11 cellular contexts compared by ENCODE assay signal in genomic region chr9:133979921-133980863, GRCh38. TPM values are rescaled to one million over a fixed set of nuclear protein-coding genes. Genes with fewer than 3 reads are reported as not detected.
A peak's percentile ranks its signal among the peaks of the same experiment; 100 is the strongest.
DNase-seq lines count a peak whose midpoint lies in the region; ATAC-seq, FAIRE-seq and TF ChIP-seq lines count a peak whose summit lies in the region.
"Had no signal": no experiment of that assay in that cellular context is flagged by ENCODE, and none has a peak within 500 bp of the region (broad histone marks: within the 10 kb centered on the region; RNA-seq: fewer than 3 reads in every experiment).

No MANE protein-coding gene starts in this region.

- peak overlapping the region; percentile 54 to 57 for H3K4me3 Mint-ChIP-seq in stimulated activated naive B cell treated with anti-CD40 and anti-IgM and Interleukin-4, amounts not matched to agents 10 μg/mL and 1 μg/mL and 100 μg/mL, for 72 hours

- peaks cover 16 to 35% of the 10 kb centered on the region in 2 donors for H3K36me3 Mint-ChIP-seq in stimulated activated naive B cell treated with anti-CD40 and anti-IgM and Interleukin-4, amounts not matched to agents 10 μg/mL and 1 μg/mL and 100 μg/mL, for 72 hours

- H3K9ac ChIP-seq in kidney (ENCODE audit: low read length in 2 of 2) = peak overlapping the region in 1 of 2 donors; percentile 51

- no peaks in the 10 kb centered on the region for H3K9me3 Mint-ChIP-seq in stimulated activated naive B cell treated with anti-CD40 and anti-IgM and Interleukin-4, amounts not matched to agents 10 μg/mL and 1 μg/mL and 100 μg/mL, for 72 hours

- H3K27me3 ChIP-seq in SJSA1 (replicated peaks) = no peaks in the 10 kb centered on the region

- peak overlapping the region; percentile 67 for H3K27ac Mint-ChIP-seq in stimulated activated naive B cell treated with anti-CD40 and anti-IgM and Interleukin-4, amounts not matched to agents 10 μg/mL and 1 μg/mL and 100 μg/mL, for 72 hours

- H3K36me3 ChIP-seq in SJSA1 (peaks cover 51% of the 10 kb centered on the region), kidney (ENCODE audit: control insufficient read depth in 1 of 2, insufficient read depth in 2 of 2, low read length in 2 of 2) (no peaks in the 10 kb centered on the region)

- in situ Hi-C loops in ACHN (cut with HindIII; ENCODE audit: low pct_ligation_motif_present, low pct_unique_long_range_greater_than_20kb, low sequenced_read_pairs) = loop anchor here (25.0 kb wide), 1 partner anchor 193 kb away; no protein-coding TSS in a partner anchor

- no peak for TF ChIP-seq CTCF in kidney (IDR thresholded peaks at IDR 0.05; ENCODE audit: borderline replicate concordance, extremely low read depth, insufficient read depth)

- ATAC-seq in HG02798 (IDR thresholded peaks at IDR 0.05; ENCODE audit: poor library complexity, unreplicated experiment) (peak; percentile 14), HG02885 (IDR thresholded peaks at IDR 0.05; ENCODE audit: poor library complexity, unreplicated experiment) (no peak)
- peak in 1 of 2 donors; percentile 27 for ATAC-seq in stimulated activated naive B cell treated with anti-CD40 and anti-IgM and Interleukin-4, amounts not matched to agents 10 μg/mL and 1 μg/mL and 100 μg/mL, for 72 hours (replicated peaks)

- H3K4me1 Mint-ChIP-seq in stimulated activated naive B cell treated with anti-CD40 and anti-IgM and Interleukin-4, amounts not matched to agents 10 μg/mL and 1 μg/mL and 100 μg/mL, for 72 hours = peaks cover 56 to 84% of the 10 kb centered on the region in 2 donors

- peaks cover 78% of the 10 kb centered on the region for H3K4me1 ChIP-seq in SJSA1 (replicated peaks)
- H3K4me1 ChIP-seq in kidney (ENCODE audit: control insufficient read depth in 1 of 2, insufficient read depth in 1 of 2, low read depth in 1 of 2, low read length in 2 of 2) = peaks cover 24 to 38% of the 10 kb centered on the region in 2 donors

- DNase-seq in SJSA1 (ENCODE audit: low read depth in 1 of 2, low spot score in 2 of 2) = peak in 1 of 2 experiments; percentile 47
- peak; percentile 82 for DNase-seq in kidney
- DNase-seq in stimulated activated naive B cell treated with anti-CD40 and anti-IgM and Interleukin-4, amounts not matched to agents 10 μg/mL and 1 μg/mL and 100 μg/mL, for 72 hours = no peak
- no peak for DNase-seq in T-helper 9 cell
- DNase-seq in ACHN = no peak
- DNase-seq: amniotic stem cell, EL, mesendoderm, NCI-H2227 treated with DMSO at 0.1 percent for 48 hours had no signal

- H3K9me3 ChIP-seq in SJSA1 (replicated peaks) (no peaks in the 10 kb centered on the region), kidney (ENCODE audit: control insufficient read depth in 1 of 2, low read length in 2 of 2) (no peaks in the 10 kb centered on the region)

- FAIRE-seq in kidney (lab: Jason Lieb, UNC) = no peak

- H3K27me3 Mint-ChIP-seq in stimulated activated naive B cell treated with anti-CD40 and anti-IgM and Interleukin-4, amounts not matched to agents 10 μg/mL and 1 μg/mL and 100 μg/mL, for 72 hours = no peaks in the 10 kb centered on the region

- H3K27ac ChIP-seq in SJSA1 (peak overlapping the region; percentile 77), kidney (ENCODE audit: low read depth in 2 of 2, low read length in 2 of 2) (peak overlapping the region; percentile 68 to 87)

- H3K4me3 ChIP-seq in SJSA1 = peak overlapping the region; percentile 4; the same call in 1 of the 2 replicates
- peak overlapping the region in 1 of 2 donors; percentile 25 for H3K4me3 ChIP-seq in kidney (ENCODE audit: low read length in 2 of 2)

- intact Hi-C loops in kidney (cut with DNase I) = no loop called here

RNA-seq across cellular contexts. Expression of gene VAV2, which starts 11.9 kb away (rescaled TPM):
- total RNA-seq in SJSA1 (2014; rRNA removed; shearing (Covaris generic)) = 12.2 and 25.0 TPM in 2 replicates
- total RNA-seq in kidney = 47.1 TPM
- 22.3 TPM for polyA plus RNA-seq in kidney (ENCODE audit: insufficient read depth, low read depth, low replicate concordance)

RNA-seq across cellular contexts. Expression of gene BRD3OS, which starts 45.1 kb away (rescaled TPM):
- total RNA-seq in SJSA1 (2014; rRNA removed; shearing (Covaris generic)) = 4.0 and 9.2 TPM in 2 replicates
- total RNA-seq in kidney = 24.4 TPM
- 16.5 TPM for polyA plus RNA-seq in kidney (ENCODE audit: insufficient read depth, low read depth, low replicate concordance)
